ENCODE assay signal across 20 cellular contexts in the genomic region with DNA sequence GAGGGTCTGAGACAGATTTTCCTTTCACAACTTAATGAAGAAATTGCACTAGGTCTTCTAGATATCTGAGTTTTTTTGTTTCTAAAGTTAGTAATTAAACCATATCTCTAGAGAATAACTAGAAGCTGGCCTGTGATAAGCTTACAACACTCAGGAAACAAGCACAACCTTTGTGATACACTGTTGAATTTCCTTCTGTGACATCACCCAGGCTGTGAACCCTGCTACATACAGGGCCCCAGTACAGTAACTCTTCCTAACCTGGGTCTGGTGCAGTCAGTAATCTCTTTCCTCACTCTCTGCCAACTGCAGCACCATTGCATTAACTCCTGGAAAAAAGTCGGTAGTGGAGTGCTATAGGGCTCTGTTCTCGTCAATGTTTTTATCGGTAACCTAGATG. TPM values are rescaled to one million over a fixed set of nuclear protein-coding genes. Genes with fewer than 3 reads are reported as not detected.
DNase-seq lines count a peak whose midpoint lies in the region; ATAC-seq, FAIRE-seq and TF ChIP-seq lines count a peak whose summit lies in the region.
"Had no signal": no experiment of that assay in that cellular context is flagged by ENCODE, and none has a peak within 500 bp of the region (broad histone marks: within the 10 kb centered on the region; RNA-seq: fewer than 3 reads in every experiment).

No MANE protein-coding gene starts in this region.

- no peak for TF ChIP-seq POLR2A in H1 (IDR thresholded peaks at IDR 0.05; ENCODE audit: control extremely low read depth in 1 of 2, low read depth in 2 of 2, low read length in 2 of 2)

- no peak overlapping the region for H2AK5ac ChIP-seq in H1 (ENCODE audit: low read depth, low read length)

- H3K23ac ChIP-seq in H1 (ENCODE audit: insufficient read length): no peak overlapping the region

- no peak overlapping the region for H3K4ac ChIP-seq in H1 (replicated peaks; ENCODE audit: insufficient read length, low read depth, low read length)

- no peak overlapping the region for H3K4me3 ChIP-seq in right atrium auricular region
- H3K4me3 ChIP-seq in H1 (ENCODE audit: extremely low read depth in 1 of 4, insufficient read depth in 2 of 4, low read depth in 3 of 4, low read length in 4 of 4): no peak overlapping the region
- no peak overlapping the region for H3K4me3 ChIP-seq in mucosa of descending colon
- H3K4me3 ChIP-seq: PC-9, SK-N-MC had no signal

- H3K27ac ChIP-seq in right atrium auricular region (no peak overlapping the region), H1 (ENCODE audit: low read depth, low read length) (no peak overlapping the region)
- H3K27ac ChIP-seq: C4-2B, KMS-11, PC-9, SK-N-MC had no signal

- POLR2A ChIA-PET in H1 (lab: Charles Lee; ENCODE audit: partially characterized antibody): interaction anchor here (0.6 to 0.7 kb wide), 2 partner anchors 21 to 869 kb away, joined by 3 read pairs; no protein-coding TSS in a partner anchor

- TF ChIP-seq EP300 in H1 (IDR thresholded peaks at IDR 0.05; ENCODE audit: borderline replicate concordance in 1 of 2, low read depth in 2 of 2, low read length in 2 of 2): no peak

- no peak overlapping the region for H3K56ac ChIP-seq in H1 (replicated peaks; ENCODE audit: insufficient read length, low read depth, low read length)

- no peak for TF ChIP-seq CTCF in right atrium auricular region (IDR thresholded peaks at IDR 0.05)
- no peak for TF ChIP-seq CTCF in H1 (IDR thresholded peaks at IDR 0.05; ENCODE audit: control extremely low read depth in 1 of 3, insufficient read depth in 1 of 3, low read depth in 1 of 3, low read length in 3 of 3)
- no peak for TF ChIP-seq CTCF in mucosa of descending colon (IDR thresholded peaks at IDR 0.05)
- TF ChIP-seq CTCF in GM13976 (IDR thresholded peaks at IDR 0.05; ENCODE audit: borderline replicate concordance, control extremely low read depth, extremely low read depth, insufficient read depth, missing control alignments): no peak

- no peak overlapping the region for H4K5ac ChIP-seq in H1 (ENCODE audit: insufficient read length, low read depth, low read length)

- H3K9ac ChIP-seq in H1 (replicated peaks in 1 of 4; ENCODE audit: extremely low read depth in 1 of 4, low read depth in 3 of 4, low read length in 3 of 4): no peak overlapping the region
- H3K9ac ChIP-seq: KMS-11 had no signal

- H3K36me3 ChIP-seq in right atrium auricular region: no peaks in the 10 kb centered on the region
- H3K36me3 ChIP-seq in H1 (ENCODE audit: control insufficient read depth in 2 of 4, insufficient read depth in 4 of 4, low read length in 3 of 4): no peaks in the 10 kb centered on the region
- H3K36me3 ChIP-seq in mucosa of descending colon (ENCODE audit: low read depth): no peaks in the 10 kb centered on the region

- H2BK20ac ChIP-seq in H1 (ENCODE audit: low read length): 0 out of 2 replicates have a peak overlapping the region, but pooled peaks have one; percentile 43

- intact Hi-C loops in left ventricle myocardium superior (cut with micrococcal nuclease): no loop called here
- intact Hi-C loops in mucosa of descending colon (cut with DNase I, micrococcal nuclease): no loop called here

- H3K4me2 ChIP-seq in H1 (ENCODE audit: insufficient read depth in 1 of 2, low read depth in 2 of 2, low read length in 2 of 2): no peak overlapping the region
- H3K4me2 ChIP-seq: KMS-11, PC-9 had no signal

- CTCF ChIA-PET in H1 (lab: Charles Lee; ENCODE audit: partially characterized antibody): interaction anchor here (0.7 to 5.5 kb wide), 4 partner anchors 17 to 521 kb away, joined by 3 to 47 read pairs (median 4); no protein-coding TSS in a partner anchor

- H3K27me3 ChIP-seq in right atrium auricular region (no peaks in the 10 kb centered on the region), H1 (replicated peaks in 1 of 4; ENCODE audit: control insufficient read depth in 3 of 4, extremely low read depth in 1 of 4, insufficient read depth in 3 of 4, low read length in 3 of 4) (peaks cover 0 to 4% (median under 1%) of the 10 kb centered on the region in 4 experiments; a peak in 3 of 7 replicates)

- no peak overlapping the region for H4K91ac ChIP-seq in H1 (replicated peaks; ENCODE audit: insufficient read length, low read length)

- no peak overlapping the region for H2AFZ ChIP-seq in H1 (ENCODE audit: low read length)
- H2AFZ ChIP-seq: PC-9 had no signal

- H3K4me1 ChIP-seq in right atrium auricular region: no peaks in the 10 kb centered on the region
- no peaks in the 10 kb centered on the region for H3K4me1 ChIP-seq in H1 (replicated peaks in 1 of 4; ENCODE audit: control insufficient read depth in 3 of 4, insufficient read depth in 4 of 4, low read length in 3 of 4)
- peaks cover 4% of the 10 kb centered on the region for H3K4me1 ChIP-seq in mucosa of descending colon (ENCODE audit: low read depth)

- H4K8ac ChIP-seq in H1 (ENCODE audit: extremely low read depth, insufficient read depth, low read length): no peak overlapping the region

- H4K20me1 ChIP-seq in H1 (replicated peaks in 1 of 2; ENCODE audit: control insufficient read depth in 1 of 2, insufficient read depth in 2 of 2, low read length in 2 of 2): no peaks in the 10 kb centered on the region

- peak; percentile 11 for DNase-seq in right atrium auricular region (ENCODE audit: low spot score)
- DNase-seq in left ventricle myocardium superior: no peak
- no peak for DNase-seq in H1 (ENCODE audit: low read depth in 1 of 2, low spot score in 2 of 2)
- DNase-seq in mucosa of descending colon: peak in 1 of 3 donors; percentile 26
- DNase-seq in GM13976 (ENCODE audit: low spot score): no peak
- DNase-seq in NCI-H1048 (lab: John Stamatoyannopoulos, UW): no peak
- DNase-seq in mesenteric fat pad (ENCODE audit: low spot score): no peak
- DNase-seq: 8988T, COR-L47, H9, NCI-H1092, NCI-H146, NCI-H2081, NCI-H510A, NCI-H774, PC-9 had no signal

- no peak overlapping the region for H2BK15ac ChIP-seq in H1 (ENCODE audit: low read length)

- FAIRE-seq in H1 (lab: Jason Lieb, UNC): no peak

- no peak overlapping the region for H3K14ac ChIP-seq in H1 (ENCODE audit: insufficient read length)

- no peaks in the 10 kb centered on the region for H3K79me1 ChIP-seq in H1 (ENCODE audit: low read depth, low read length)

- WGBS in H1 (ENCODE audit: extremely low coverage in 1 of 2, insufficient coverage in 1 of 2, insufficient read length in 1 of 2, insufficient replicate concordance in 2 of 2, low coverage in 1 of 2, low lambda C conversion rate in 2 of 2, missing lambda C conversion rate in 1 of 2), 2 experiments: 91% methylated on average over 3 of the region's 3 CpGs; no CpG with 5 or more reads in 1 of the 2 experiments

- H3K9me3 ChIP-seq in right atrium auricular region (no peaks in the 10 kb centered on the region), H1 (ENCODE audit: insufficient read depth in 2 of 2, low read depth in 1 of 2, low read length in 1 of 2) (0 out of 4 replicates have a peak, but pooled peaks cover 0 to 5% of the 10 kb centered on the region in 2 experiments), mucosa of descending colon (no peaks in the 10 kb centered on the region)

- H2BK5ac ChIP-seq in H1 (ENCODE audit: low read depth, low read length): no peak overlapping the region

- in situ Hi-C loops in GM13976 (cut with MboI; ENCODE audit: low sequenced_read_pairs, unreplicated experiment): no loop called here

- ATAC-seq in left ventricle myocardium superior (no peak), mucosa of descending colon (peak; percentile 84), HG02870 (IDR thresholded peaks at IDR 0.05; ENCODE audit: unreplicated experiment) (no peak)

- H3K18ac ChIP-seq in H1 (ENCODE audit: extremely low read depth, low read length): no peak overlapping the region

- no peak overlapping the region for H2BK120ac ChIP-seq in H1 (replicated peaks; ENCODE audit: low read depth, low read length)

- H3K79me2 ChIP-seq in H1 (ENCODE audit: control insufficient read depth in 1 of 2, insufficient read depth in 2 of 2, low read length in 2 of 2): no peaks in the 10 kb centered on the region

- TF ChIP-seq RAD21 in H1 (IDR thresholded peaks at IDR 0.05 in 1 of 2, conservative IDR thresholded peaks at IDR 0.05 in 1 of 2; ENCODE audit: low read depth in 2 of 2, low read length in 2 of 2): no peak

- H2BK12ac ChIP-seq in H1 (ENCODE audit: low read depth, low read length): no peak overlapping the region

- no peaks in the 10 kb centered on the region for H3K23me2 ChIP-seq in H1 (ENCODE audit: low read depth, low read length)

TF ChIP-seq in H1, 55 proteins besides CTCF, POLR2A, EP300 and RAD21 (continues in another document):
- no peak for TF ChIP-seq RFX5 (IDR thresholded peaks at IDR 0.05; ENCODE audit: borderline replicate concordance, low read depth, low read length)
- TF ChIP-seq BRCA1 (IDR thresholded peaks at IDR 0.05; ENCODE audit: low read depth, low read length): no peak
- TF ChIP-seq NANOG (IDR thresholded peaks at IDR 0.05; ENCODE audit: insufficient read depth, low read depth, low read length, poor library complexity, severe bottlenecking): no peak
- no peak for TF ChIP-seq TAF1 (IDR thresholded peaks at IDR 0.05; ENCODE audit: low read depth, low read length)

RNA-seq across cellular contexts. Expression of a gene that starts 10.6 kb away (rescaled TPM):
- total RNA-seq in right atrium auricular region (1 to 10 TPM; 1.3 to 2.8 TPM), left ventricle myocardium superior (not detected), mucosa of descending colon (under 1 TPM in 2 of 3 donors, not detected in 1; 0.38 to 0.63 TPM), mesenteric fat pad (not detected)
- 33.8 and 36.6 TPM in 2 replicates for total RNA-seq in H1 (2021; fragmentation: NEBNext Ultra II Directional; extraction: Animal tissue kit (Norgen Biotek cat#: 25700))
- polyA plus RNA-seq in H1 (2011; rRNA removed): 30.9 and 31.3 TPM in 2 replicates
- 42.2 TPM for polyA plus RNA-seq in H1 (2011; cell fraction: cytosol; rRNA removed)
- 23.0 TPM for polyA plus RNA-seq in H1 (2011; cell fraction: nucleus; rRNA removed)
- polyA plus RNA-seq in H1 (2012, experiment 1 of 2): 36.6 to 43.7 TPM (median 39.6 TPM) in 4 replicates
- polyA plus RNA-seq in H1 (2012, experiment 2 of 2): 20.7 TPM
- polyA plus RNA-seq in H1 (2013, experiment 1 of 2): 21.9 TPM
- 22.9 TPM for polyA plus RNA-seq in H1 (2013, experiment 2 of 2)
- polyA minus RNA-seq in H1 (2011; rRNA and poly(A)+ RNA removed): 43.9 and 44.9 TPM in 2 replicates
- polyA minus RNA-seq in H1 (2011; cell fraction: cytosol; rRNA and poly(A)+ RNA removed): 66.6 TPM
- 31.0 TPM for polyA minus RNA-seq in H1 (2011; cell fraction: nucleus; rRNA and poly(A)+ RNA removed)
- total RNA-seq: PC-9 had no signal

RNA-seq across cellular contexts. Expression of a gene that starts 42.3 kb away (rescaled TPM):
- total RNA-seq in right atrium auricular region: 10 to 100 TPM; 13.7 to 32.0 TPM
- total RNA-seq in left ventricle myocardium superior: 15.7 TPM
- 78.5 and 78.7 TPM in 2 replicates for total RNA-seq in H1 (2021; fragmentation: NEBNext Ultra II Directional; extraction: Animal tissue kit (Norgen Biotek cat#: 25700))
- polyA plus RNA-seq in H1 (2011; rRNA removed): 41.6 and 52.4 TPM in 2 replicates
- 53.9 TPM for polyA plus RNA-seq in H1 (2011; cell fraction: cytosol; rRNA removed)
- 44.8 TPM for polyA plus RNA-seq in H1 (2011; cell fraction: nucleus; rRNA removed)
- polyA plus RNA-seq in H1 (2012, experiment 1 of 2): 51.5 to 64.7 TPM (median 54.2 TPM) in 4 replicates
- 34.2 TPM for polyA plus RNA-seq in H1 (2012, experiment 2 of 2)
- polyA plus RNA-seq in H1 (2013, experiment 1 of 2): 37.2 TPM
- polyA plus RNA-seq in H1 (2013, experiment 2 of 2): 38.1 TPM
- polyA minus RNA-seq in H1 (2011; rRNA and poly(A)+ RNA removed): 84.4 and 92.7 TPM in 2 replicates
- 56.1 TPM for polyA minus RNA-seq in H1 (2011; cell fraction: cytosol; rRNA and poly(A)+ RNA removed)
- polyA minus RNA-seq in H1 (2011; cell fraction: nucleus; rRNA and poly(A)+ RNA removed): 29.8 TPM
- 10 to 100 TPM; 39.5 to 58.1 (median 52.5) TPM for total RNA-seq in mucosa of descending colon
- 26.3 TPM for total RNA-seq in mesenteric fat pad
